Comparison of ENCODE assay signal across 23 cellular contexts in the genomic region with DNA sequence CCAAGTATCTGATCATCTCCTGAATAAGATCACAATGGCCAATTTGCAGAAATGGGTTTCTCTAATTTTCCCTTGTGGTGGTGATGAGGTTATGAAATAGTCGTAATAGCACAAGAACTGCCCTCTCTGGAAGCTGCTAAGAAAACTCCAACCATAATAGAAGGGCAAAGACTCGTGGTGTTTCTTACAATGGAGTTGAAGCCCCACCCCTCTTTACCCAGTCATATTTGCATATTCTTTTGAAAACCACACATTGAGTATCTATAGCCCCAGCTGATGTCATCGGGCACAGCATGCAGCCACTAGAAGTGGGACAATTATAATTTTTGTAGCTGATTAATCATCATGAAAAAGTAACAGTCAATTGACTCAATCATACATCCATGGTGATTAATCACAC.
DNase-seq lines count a peak whose midpoint lies in the region; ATAC-seq, FAIRE-seq and TF ChIP-seq lines count a peak whose summit lies in the region.
"Had no signal": no experiment of that assay in that cellular context is flagged by ENCODE, and none has a peak within 500 bp of the region (broad histone marks: within the 10 kb centered on the region; RNA-seq: fewer than 3 reads in every experiment).

No MANE protein-coding gene starts in this region.

- intact Hi-C loops in GM12878 (cut with micrococcal nuclease; ENCODE audit: unreplicated experiment), result no loop called here

- CTCF ChIA-PET in GM12878 (lab: Yijun Ruan, JAX), result interaction anchor here (0.7 kb wide), 1 partner anchor 145 kb away, joined by 3 read pairs; no protein-coding TSS in a partner anchor

- in situ Hi-C loops in GM12878 (cut with MboI), result no loop called here

- no peaks in the 10 kb centered on the region for H3K27me3 ChIP-seq in GM12878 (replicated peaks in 1 of 2; ENCODE audit: control insufficient read depth in 2 of 2, insufficient read depth in 2 of 2, low read length in 1 of 2)
- H3K27me3 ChIP-seq: BLaER1 treated with 17β-estradiol and CSF1 and Interleukin-3, amounts not matched to agents 10 nM and 100 nM had no signal

- no peak for FAIRE-seq in GM12878 (lab: Jason Lieb, UNC)
- FAIRE-seq: A204.1, G401.6, GM12891 had no signal

- SMC1A ChIA-PET in GM12878 (lab: Charles Lee; ENCODE audit: uncharacterized antibody, unreplicated experiment), result interaction anchor here (0.7 kb wide), 1 partner anchor 1805 kb away, joined by 3 read pairs; no protein-coding TSS in a partner anchor

- no peaks in the 10 kb centered on the region for H3K4me1 ChIP-seq in GM12878 (ENCODE audit: control insufficient read depth, insufficient read depth, low read length)
- H3K4me1 ChIP-seq: Caco-2 had no signal

- no peak overlapping the region for H3K9ac ChIP-seq in GM12878 (ENCODE audit: control insufficient read depth, insufficient read depth, low read length)
- H3K9ac ChIP-seq: BLaER1 treated with 17β-estradiol and CSF1 and Interleukin-3, amounts not matched to agents 10 nM and 100 nM; KMS-11 had no signal

- ATAC-seq in GM12878 (peak; percentile 39; the same call in 2 of the 3 replicates), GM19023 (IDR thresholded peaks at IDR 0.05; ENCODE audit: unreplicated experiment) (no peak)

- DNase-seq in activated CD4-positive, alpha-beta T cell treated with anti-CD3 and anti-CD28 coated beads for 48 hours, result peak; percentile 6
- no peak for DNase-seq in activated CD4-positive, alpha-beta T cell treated with anti-CD3 and anti-CD28 coated beads, Interleukin-2, amount 50 U/mL, for 48 hours
- peak; percentile 49 for DNase-seq in NCI-H69 (lab: John Stamatoyannopoulos, UW)
- no peak for DNase-seq in GM12878 (ENCODE audit: low read depth, low spot score)
- no peak for DNase-seq in GM10266 (ENCODE audit: extremely low spot score)
- no peak for DNase-seq in COLO829 (ENCODE audit: low spot score)
- DNase-seq: Caco-2; CD4-positive, alpha-beta memory T cell; H7; MM.1S; NCI-H1436; NCI-H1930; NCI-H2107; NCI-H524; SIG-M5 had no signal

- H3K27ac ChIP-seq in GM12878 (ENCODE audit: control insufficient read depth, insufficient read depth), result no peak overlapping the region
- H3K27ac ChIP-seq: BLaER1 treated with 17β-estradiol and CSF1 and Interleukin-3, amounts not matched to agents 10 nM and 100 nM; HL-60; KMS-11; SK-N-MC had no signal

- no peak overlapping the region for H2AFZ ChIP-seq in GM12878 (ENCODE audit: control insufficient read depth, low read depth, low read length)

- H3K36me3 ChIP-seq in GM12878 (ENCODE audit: control insufficient read depth in 2 of 2, insufficient read depth in 2 of 2, low read length in 1 of 2), result no peaks in the 10 kb centered on the region
- H3K36me3 ChIP-seq: BLaER1 treated with 17β-estradiol and CSF1 and Interleukin-3, amounts not matched to agents 10 nM and 100 nM had no signal

- no peak for TF ChIP-seq EP300 in GM12878 (IDR thresholded peaks at IDR 0.05; ENCODE audit: borderline replicate concordance in 1 of 2, control insufficient read depth in 1 of 2, low read depth in 2 of 2, low read length in 2 of 2)

- TF ChIP-seq CTCF in GM12878 (IDR thresholded peaks at IDR 0.05 in 2 of 3, conservative IDR thresholded peaks at IDR 0.05 in 1 of 3; ENCODE audit: control insufficient read depth in 2 of 3, extremely low read depth in 1 of 3, insufficient read depth in 1 of 3, low read depth in 3 of 3, low read length in 3 of 3), result no peak
- TF ChIP-seq CTCF in GM10266 (IDR thresholded peaks at IDR 0.05; ENCODE audit: control insufficient read depth, insufficient read depth, low read depth, missing control alignments), result no peak

- H3K9me3 ChIP-seq in GM12878 (replicated peaks; ENCODE audit: control insufficient read depth, insufficient read depth, low read length), result no peaks in the 10 kb centered on the region
- H3K9me3 ChIP-seq: BLaER1 treated with 17β-estradiol and CSF1 and Interleukin-3, amounts not matched to agents 10 nM and 100 nM; Caco-2 had no signal

- TF ChIP-seq POLR2A in GM12878 (IDR thresholded peaks at IDR 0.05; ENCODE audit: low read depth, low read length), result no peak

- no TSS peak for BruUV-seq in GM12878 (replicated peaks; lab: Mats Ljungman, UMichigan)

- no peaks in the 10 kb centered on the region for H4K20me1 ChIP-seq in GM12878 (ENCODE audit: control insufficient read depth, insufficient read depth)
- H4K20me1 ChIP-seq: BLaER1 treated with 17β-estradiol and CSF1 and Interleukin-3, amounts not matched to agents 10 nM and 100 nM had no signal

- WGBS in GM12878 (ENCODE audit: insufficient coverage, insufficient replicate concordance, low lambda C conversion rate, missing lambda C conversion rate), result 16% methylated on average over 3 of the region's 3 CpGs

- H3K4me2 ChIP-seq in GM12878 (ENCODE audit: control insufficient read depth, insufficient read depth), result no peak overlapping the region
- H3K4me2 ChIP-seq: BLaER1 treated with 17β-estradiol and CSF1 and Interleukin-3, amounts not matched to agents 10 nM and 100 nM; KMS-11 had no signal

- no peak for TF ChIP-seq RAD21 in GM12878 (IDR thresholded peaks at IDR 0.05; ENCODE audit: insufficient read depth, low read depth, low read length)

- H3K4me3 ChIP-seq in GM12878, result no peak overlapping the region
- H3K4me3 ChIP-seq: BLaER1 treated with 17β-estradiol and CSF1 and Interleukin-3, amounts not matched to agents 10 nM and 100 nM; SK-N-MC had no signal

- POLR2A ChIA-PET in GM12878 (lab: Charles Lee), result no interaction called here

- RAD21 ChIA-PET in GM12878 (lab: Charles Lee; ENCODE audit: unreplicated experiment), result interaction anchor here (0.6 kb wide), 1 partner anchor 1193 kb away, joined by 3 read pairs; no protein-coding TSS in a partner anchor

- H3K79me2 ChIP-seq in GM12878 (ENCODE audit: control insufficient read depth, insufficient read depth, low read length), result no peaks in the 10 kb centered on the region

TF ChIP-seq in GM12878, 131 proteins besides CTCF, POLR2A, EP300 and RAD21:
- TF ChIP-seq MYC (IDR thresholded peaks at IDR 0.05; ENCODE audit: insufficient read depth, insufficient read length, insufficient replicate concordance, low read length, severe bottlenecking) (no peak), MTA3 (IDR thresholded peaks at IDR 0.05; ENCODE audit: borderline replicate concordance, low read length) (no peak), ZNF274 (IDR thresholded peaks at IDR 0.05; ENCODE audit: insufficient read depth, insufficient read length) (no peak), PRDM15 (CRISPR knock-in tag; IDR thresholded peaks at IDR 0.05) (no peak), ZZZ3 (IDR thresholded peaks at IDR 0.05; ENCODE audit: control insufficient read depth, insufficient read length, low read depth) (no peak), ZNF207 (IDR thresholded peaks at IDR 0.05; ENCODE audit: borderline replicate concordance) (no peak), STAT1 (conservative IDR thresholded peaks at IDR 0.05) (no peak), SMC3 (IDR thresholded peaks at IDR 0.05; ENCODE audit: borderline replicate concordance, low read length) (no peak)

Comparison
In these comparisons a context has a peak if more than half of its experiments do, and no peak if none do; other contexts are left out.
1. DNase-seq: peak in activated CD4-positive, alpha-beta T cell treated with anti-CD3 and anti-CD28 coated beads for 48 hours (single experiment) and NCI-H69 (single experiment); none in activated CD4-positive, alpha-beta T cell treated with anti-CD3 and anti-CD28 coated beads, Interleukin-2, amount 50 U/mL, for 48 hours (0 of 2), GM12878 (single experiment), GM10266 (single experiment) and COLO829 (single experiment).